9 cellular contexts compared by ENCODE assay signal in the genomic region with DNA sequence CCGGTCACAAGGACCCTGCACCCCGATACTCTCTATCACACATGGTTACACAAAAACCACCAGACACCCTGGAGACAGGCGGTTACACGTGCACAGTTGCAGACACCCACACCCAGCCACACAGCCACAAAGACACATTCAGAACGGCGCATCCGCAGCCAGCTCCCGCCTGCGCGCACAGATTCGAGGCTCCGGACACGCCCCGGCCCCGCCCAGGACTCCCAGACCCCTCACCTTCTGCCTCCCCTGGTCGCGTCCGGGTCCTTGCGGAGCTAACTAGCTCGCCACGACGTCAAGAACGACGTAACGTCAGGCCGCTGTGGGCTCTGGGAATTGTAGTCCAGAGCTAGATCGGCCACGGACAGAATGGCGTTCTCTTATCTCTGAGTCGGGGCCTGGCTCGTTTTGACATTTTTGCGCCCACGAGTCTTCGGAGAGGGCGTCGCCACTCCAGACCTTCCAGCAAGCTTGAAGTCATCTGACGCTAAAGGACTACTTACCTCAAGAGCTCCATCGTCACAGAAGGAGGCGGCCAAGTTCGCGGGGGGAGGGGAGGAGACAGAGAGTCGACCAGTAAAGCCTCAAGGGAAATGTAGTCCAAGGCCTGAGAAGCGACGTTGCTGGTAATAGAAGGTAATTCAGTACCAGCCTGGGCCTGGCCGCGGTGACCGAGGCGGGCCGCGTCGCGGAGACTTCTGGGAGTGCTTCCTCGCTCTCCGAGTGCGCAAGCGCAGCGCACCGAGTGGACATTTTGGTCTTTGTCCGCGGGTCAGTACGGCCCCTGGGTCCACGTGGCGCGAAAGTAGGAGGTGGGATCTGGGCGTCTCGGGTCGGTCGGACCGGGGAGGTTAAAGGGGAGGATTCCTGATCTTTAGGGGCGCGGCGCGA. TPM values are rescaled to one million over a fixed set of nuclear protein-coding genes. Genes with fewer than 3 reads are reported as not detected.
DNase-seq lines count a peak whose midpoint lies in the region; ATAC-seq and TF ChIP-seq lines count a peak whose summit lies in the region.
"Had no signal": no experiment of that assay in that cellular context is flagged by ENCODE, and none has a peak within 500 bp of the region (broad histone marks: within the 10 kb centered on the region; RNA-seq: fewer than 3 reads in every experiment).

A gene (plus strand): TSS at position 719 of the 888 bp plus-strand sequence. CDS start 21,335 bp downstream, outside the sequence.
A gene (minus strand): TSS at position 278 of the 888 bp plus-strand sequence. CDS start 12,680 bp downstream, outside the sequence.

- ATAC-seq in HG03442 (IDR thresholded peaks at IDR 0.05; ENCODE audit: unreplicated experiment): peak; percentile 86
- peak; percentile 88 for ATAC-seq in activated CD4-positive, alpha-beta T cell treated with anti-CD3 and anti-CD28 coated beads for 36 hours

- H3K4me2 ChIP-seq in BLaER1: peak within 1 kb of the TSS; percentile 94

- H3K9me3 ChIP-seq in BLaER1: no peaks in the 10 kb centered on the region; the same call in 1 of the 2 replicates
- no peaks in the 10 kb centered on the region for H3K9me3 ChIP-seq in colonic mucosa

- TF ChIP-seq CTCF in colonic mucosa (IDR thresholded peaks at IDR 0.05): no peak

- H3K36me3 Mint-ChIP-seq in activated CD4-positive, alpha-beta T cell treated with anti-CD3 and anti-CD28 coated beads for 36 hours (ENCODE audit: low read depth): peaks cover 24% of the 10 kb centered on the region

- H4K20me1 ChIP-seq in BLaER1: peaks cover 41% of the 10 kb centered on the region

- H3K4me1 ChIP-seq in BLaER1 (peaks cover 44% of the 10 kb centered on the region), colonic mucosa (no peaks in the 10 kb centered on the region)

- no peaks in the 10 kb centered on the region for H3K9me3 Mint-ChIP-seq in activated CD4-positive, alpha-beta T cell treated with anti-CD3 and anti-CD28 coated beads for 36 hours (ENCODE audit: low read depth)

- H3K27me3 Mint-ChIP-seq in activated CD4-positive, alpha-beta T cell treated with anti-CD3 and anti-CD28 coated beads for 36 hours: no peaks in the 10 kb centered on the region
- H3K27me3 Mint-ChIP-seq: dendritic cell treated with granulocyte-macrophage colony-stimulating factor and Interleukin-4, amounts not matched to agents 40 ng/mL and 50 ng/mL, for 4 days had no signal

- H3K4me3 ChIP-seq in BLaER1: peak within 1 kb of the TSS; percentile 81
- H3K4me3 ChIP-seq in colonic mucosa: peak within 1 kb of the TSS; percentile 65

- peaks cover 30% of the 10 kb centered on the region for H3K36me3 ChIP-seq in BLaER1
- H3K36me3 ChIP-seq in colonic mucosa: no peaks in the 10 kb centered on the region

- CTCF ChIA-PET in activated CD4-positive, alpha-beta T cell treated with anti-CD3 and anti-CD28 coated beads for 36 hours (lab: Charles Lee): interaction anchor here (0.5 to 1.3 kb wide), 3 partner anchors 87 to 277 kb away, joined by 3 to 9 read pairs (median 3); a partner anchor contains a TSS

- H3K27ac ChIP-seq in BLaER1 (peak within 1 kb of the TSS; percentile 99), colonic mucosa (peak within 1 kb of the TSS; percentile 96)

- peak within 1 kb of the TSS; percentile 98 for H3K9ac ChIP-seq in BLaER1
- peak within 1 kb of the TSS; percentile 89 to 98 for H3K9ac ChIP-seq in colonic mucosa (ENCODE audit: low read depth in 2 of 2, low read length in 2 of 2)

- H3K27me3 ChIP-seq in BLaER1 (no peaks in the 10 kb centered on the region), colonic mucosa (no peaks in the 10 kb centered on the region)

- no peak within 1 kb of the TSS for H3K4me3 Mint-ChIP-seq in activated CD4-positive, alpha-beta T cell treated with anti-CD3 and anti-CD28 coated beads for 36 hours
- H3K4me3 Mint-ChIP-seq: dendritic cell treated with granulocyte-macrophage colony-stimulating factor and Interleukin-4, amounts not matched to agents 40 ng/mL and 50 ng/mL, for 4 days had no signal

- intact Hi-C loops in activated CD4-positive, alpha-beta T cell treated with anti-CD3 and anti-CD28 coated beads for 36 hours (cut with DNase I, micrococcal nuclease): loop anchor here (1.0 to 2.0 kb wide), 27 partner anchors 74 to 1380 kb away; a partner anchor contains a TSS
- intact Hi-C loops in colonic mucosa (cut with DNase I): no loop called here

- H3K27ac Mint-ChIP-seq in activated CD4-positive, alpha-beta T cell treated with anti-CD3 and anti-CD28 coated beads for 36 hours: no peak within 1 kb of the TSS
- H3K27ac Mint-ChIP-seq: dendritic cell treated with granulocyte-macrophage colony-stimulating factor and Interleukin-4, amounts not matched to agents 40 ng/mL and 50 ng/mL, for 4 days had no signal

- POLR2A ChIA-PET in activated CD4-positive, alpha-beta T cell treated with anti-CD3 and anti-CD28 coated beads for 36 hours (lab: Charles Lee): interaction anchor here (0.6 to 1.7 kb wide), 9 partner anchors 87 to 1321 kb away, joined by 3 to 13 read pairs (median 5); a partner anchor contains a TSS

- peak; percentile 91 for DNase-seq in GM19240 (ENCODE audit: insufficient read length, low spot score)
- peak; percentile 97 for DNase-seq in NCI-H510A treated with DMSO at 0.1 percent for 48 hours (lab: John Stamatoyannopoulos, UW)
- DNase-seq in activated CD4-positive, alpha-beta T cell treated with anti-CD3 and anti-CD28 coated beads for 36 hours: peak; percentile 99
- DNase-seq in colonic mucosa: peak; percentile 97
- DNase-seq in kidney tubule cell (ENCODE audit: low spot score): peak; percentile 99
- DNase-seq in stimulated activated CD4-positive, alpha-beta T cell treated with anti-CD3 and anti-CD28 coated beads, Interleukin-1b, Interleukin-23, amount 100 ng/mL, for 1 hour (ENCODE audit: low read depth in 2 of 2): peak; percentile 81 to 90

- H3K4me1 Mint-ChIP-seq in activated CD4-positive, alpha-beta T cell treated with anti-CD3 and anti-CD28 coated beads for 36 hours: peaks cover 25% of the 10 kb centered on the region

RNA-seq across cellular contexts. Expression of the first gene that starts in this region (rescaled TPM):
- total RNA-seq in activated CD4-positive, alpha-beta T cell treated with anti-CD3 and anti-CD28 coated beads for 36 hours: 100 to 1,000 TPM; 105 to 111 TPM
- 10 to 100 TPM; 44.0 to 45.2 TPM for total RNA-seq in colonic mucosa

RNA-seq across cellular contexts. Expression of the second gene that starts in this region (rescaled TPM):
- 1 to 10 TPM; 2.8 to 2.9 TPM for total RNA-seq in activated CD4-positive, alpha-beta T cell treated with anti-CD3 and anti-CD28 coated beads for 36 hours
- total RNA-seq in colonic mucosa: 1 to 10 TPM; 2.2 to 3.2 TPM

Comparison
In these comparisons a context has a peak if more than half of its experiments do, and no peak if none do; other contexts are left out.
1. Peak in every context shown above with its lines: DNase-seq, ATAC-seq, H3K4me3 ChIP-seq and H3K27ac ChIP-seq.